Comparison of ENCODE assay signal across 15 cellular contexts in the genomic region with DNA sequence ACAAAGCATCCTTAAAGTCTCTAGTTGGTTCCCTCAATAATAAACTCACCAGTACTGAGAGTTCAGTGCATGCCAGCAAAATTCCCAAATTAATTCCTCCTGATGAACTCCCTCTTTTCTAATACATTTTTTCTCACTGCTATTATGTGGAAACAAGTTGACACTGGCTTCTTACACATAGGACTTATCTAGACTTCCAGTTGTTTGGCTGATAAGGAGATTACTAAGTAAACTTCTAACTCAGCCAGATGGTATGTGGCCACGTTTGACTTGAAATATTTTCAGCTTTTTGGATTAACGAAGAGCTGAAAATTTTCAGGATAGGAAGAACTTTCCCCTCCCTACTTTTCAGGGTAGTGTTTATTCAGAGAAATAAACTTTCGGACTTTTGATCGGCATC.
DNase-seq lines count a peak whose midpoint lies in the region; ATAC-seq and TF ChIP-seq lines count a peak whose summit lies in the region.
"Had no signal": no experiment of that assay in that cellular context is flagged by ENCODE, and none has a peak within 500 bp of the region (broad histone marks: within the 10 kb centered on the region; RNA-seq: fewer than 3 reads in every experiment).

No MANE protein-coding gene starts in this region.

- no peaks in the 10 kb centered on the region for H3K36me3 ChIP-seq in lower lobe of right lung

- no peaks in the 10 kb centered on the region for H3K9me3 ChIP-seq in lower lobe of right lung

- H3K4me3 ChIP-seq in AG10803 (ENCODE audit: low read length): no peak overlapping the region
- H3K4me3 ChIP-seq in cardiac fibroblast (replicated peaks in 1 of 2; ENCODE audit: low read depth in 2 of 2, low read length in 2 of 2): no peak overlapping the region
- no peak overlapping the region for H3K4me3 ChIP-seq in lower lobe of right lung

- H3K27ac ChIP-seq in lower lobe of right lung: no peak overlapping the region

- peak; percentile 47 to 87 for ATAC-seq in lower lobe of right lung
- ATAC-seq: esophagus mucosa had no signal

- no peaks in the 10 kb centered on the region for H3K4me1 ChIP-seq in lower lobe of right lung

- TF ChIP-seq CTCF in AG10803 (conservative IDR thresholded peaks at IDR 0.05; ENCODE audit: low read length) (no peak), cardiac fibroblast (IDR thresholded peaks at IDR 0.05; ENCODE audit: low read depth, low read length) (no peak), lower lobe of right lung (IDR thresholded peaks at IDR 0.05) (no peak)

- peak; percentile 2 for DNase-seq in AG10803 (ENCODE audit: low read depth)
- DNase-seq in NCI-H82 (lab: John Stamatoyannopoulos, UW): peak; percentile 32
- peak; percentile 50 to 75 for DNase-seq in cardiac fibroblast (ENCODE audit: low read depth in 2 of 2)
- no peak for DNase-seq in lower lobe of right lung
- no peak for DNase-seq in NCI-H1092 treated with DMSO at 0.1 percent for 48 hours (lab: John Stamatoyannopoulos, UW)
- DNase-seq in NCI-H1417 (lab: John Stamatoyannopoulos, UW): no peak
- DNase-seq in stimulated activated CD4-positive, alpha-beta T cell treated with anti-CD3 and anti-CD28 coated beads, Interleukin-2, amount 100 ng/mL, for 48 hours: no peak
- no peak for DNase-seq in NCI-H524 (lab: John Stamatoyannopoulos, UW)
- DNase-seq: activated CD8-positive, alpha-beta memory T cell treated with anti-CD3 and anti-CD28 coated beads, Interleukin-2, amount 50 U/mL, for 4 hours; activated naive CD4-positive, alpha-beta T cell treated with anti-CD3 and anti-CD28 coated beads, Interleukin-2, amount 50 U/mL, for 16 hours; DMS153; HCEC 1CT; nucleus accumbens; substantia nigra had no signal

- intact Hi-C loops in lower lobe of right lung (cut with DNase I): no loop called here

- H3K27me3 ChIP-seq in lower lobe of right lung (ENCODE audit: low read depth): no peaks in the 10 kb centered on the region

Comparison
In these comparisons a context has a peak if more than half of its experiments do, and no peak if none do; other contexts are left out.
1. DNase-seq: peak in AG10803 (single experiment), NCI-H82 (single experiment) and cardiac fibroblast (2 of 2); none in lower lobe of right lung (single experiment), NCI-H1092 treated with DMSO at 0.1 percent for 48 hours (single experiment), NCI-H1417 (0 of 3), stimulated activated CD4-positive, alpha-beta T cell treated with anti-CD3 and anti-CD28 coated beads, Interleukin-2, amount 100 ng/mL, for 48 hours (0 of 2) and NCI-H524 (0 of 2).